1 cellular context compared by ENCODE assay signal in genomic region chr17:79714129-79714528, GRCh38.
TF ChIP-seq lines count a peak whose summit lies in the region.

No MANE protein-coding gene starts in this region.

TF ChIP-seq in H1, 55 proteins besides CTCF, POLR2A, EP300 and RAD21 (continued from another document):
- no peak for TF ChIP-seq CHD7 (IDR thresholded peaks at IDR 0.05; ENCODE audit: insufficient replicate concordance, low read length)
- no peak for TF ChIP-seq ATF2 (IDR thresholded peaks at IDR 0.05; ENCODE audit: low read length)
- no peak for TF ChIP-seq TCF12 (IDR thresholded peaks at IDR 0.05; ENCODE audit: low read depth, low read length)
- TF ChIP-seq TBP (IDR thresholded peaks at IDR 0.05; ENCODE audit: low read depth, low read length) = no peak
- no peak for TF ChIP-seq JUND (IDR thresholded peaks at IDR 0.05; ENCODE audit: low read length)
- no peak for TF ChIP-seq SP2 (IDR thresholded peaks at IDR 0.05; ENCODE audit: low read length)
- TF ChIP-seq NRF1 (IDR thresholded peaks at IDR 0.05; ENCODE audit: low read depth, low read length) = no peak
- no peak for TF ChIP-seq RNF2 (IDR thresholded peaks at IDR 0.05; ENCODE audit: borderline replicate concordance, low read depth, low read length, missing control alignments, poor library complexity, severe bottlenecking)
- TF ChIP-seq SIX5 (IDR thresholded peaks at IDR 0.05; ENCODE audit: low read depth, low read length) = no peak
